ENCODE assay signal across 6 cellular contexts in the genomic region with DNA sequence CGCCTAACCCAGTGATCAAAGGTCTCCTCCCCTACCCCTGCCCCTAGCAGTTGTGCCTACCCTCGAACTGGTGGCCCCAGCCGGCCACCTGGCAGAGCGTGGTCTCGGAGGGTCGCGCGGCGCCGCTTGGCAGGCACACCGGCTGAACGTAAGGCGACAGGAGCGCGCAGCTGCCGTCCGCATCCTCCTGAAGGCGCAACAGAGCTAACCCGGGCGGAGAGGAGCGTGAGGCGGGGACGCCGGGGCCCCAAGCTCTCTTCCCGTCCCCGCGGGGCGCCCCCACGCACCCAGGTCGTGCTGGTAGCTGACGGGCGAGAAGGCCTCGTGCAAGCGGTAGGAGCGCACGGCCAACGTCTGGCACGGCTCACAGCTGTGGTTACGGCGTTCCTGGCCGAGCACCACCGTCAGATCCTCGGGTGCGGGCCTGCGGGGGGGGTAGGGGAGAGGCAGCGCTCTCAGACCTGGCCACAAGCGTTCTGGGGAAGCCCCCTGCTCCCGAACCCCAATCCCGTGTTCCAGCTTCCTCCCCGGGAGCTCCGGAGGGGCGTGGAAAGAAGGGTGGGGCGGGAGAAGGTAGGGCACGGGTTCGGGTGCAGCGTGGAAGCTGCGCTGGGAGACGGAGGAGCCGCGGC. TPM values are rescaled to one million over a fixed set of nuclear protein-coding genes. Genes with fewer than 3 reads are reported as not detected.
DNase-seq lines count a peak whose midpoint lies in the region; ATAC-seq and TF ChIP-seq lines count a peak whose summit lies in the region.

No MANE protein-coding gene starts in this region.

- CTCF ChIA-PET in RWPE1 (lab: Yijun Ruan, JAX), result interaction anchor here (0.6 to 6.5 kb wide), 41 partner anchors 11 to 319 kb away, joined by 3 to 210 read pairs (median 5); a partner anchor contains a TSS

- DNase-seq in Caki2 (ENCODE audit: low read depth) (peak; percentile 75), RWPE1 (ENCODE audit: low spot score) (peak; percentile 69), NCI-H510A treated with DMSO at 0.1 percent for 48 hours (lab: John Stamatoyannopoulos, UW) (no peak)
- peak; percentile 26 for DNase-seq in effector CD8-positive, alpha-beta T cell (lab: John Stamatoyannopoulos, UW)

- in situ Hi-C loops in Caki2 (cut with HindIII; ENCODE audit: low pct_unique_long_range_greater_than_20kb, low sequenced_read_pairs), result no loop called here

- no peak for TF ChIP-seq CTCF in RWPE1 (conservative IDR thresholded peaks at IDR 0.05; ENCODE audit: low read depth)

- ATAC-seq in GM21737 (IDR thresholded peaks at IDR 0.05; ENCODE audit: unreplicated experiment), result peak; percentile 9

- POLR2A ChIA-PET in RWPE1 (lab: Yijun Ruan, JAX; ENCODE audit: low non-redundant PET), result interaction anchor here (0.9 to 3.0 kb wide), 8 partner anchors 14 to 92 kb away, joined by 3 to 20 read pairs (median 4); a partner anchor contains a TSS

- H3K4me3 ChIP-seq in skin epidermis, result peak overlapping the region; percentile 33 to 54 (median 42)

- H3K27ac ChIP-seq in RWPE1 (peak overlapping the region; percentile 78), skin epidermis (peak overlapping the region in 17 of 21 experiments; percentile 17 to 78 (median 47))

RNA-seq across cellular contexts. Expression of a gene that starts 2.8 kb away (rescaled TPM):
- not detected in 2 replicates for total RNA-seq in Caki2 (2014; rRNA removed; shearing (Covaris generic); ENCODE audit: low replicate concordance)

RNA-seq across cellular contexts. Expression of a gene that starts 6.1 kb away (rescaled TPM):
- total RNA-seq in Caki2 (2014; rRNA removed; shearing (Covaris generic); ENCODE audit: low replicate concordance), result 39.4 and 58.6 TPM in 2 replicates

RNA-seq across cellular contexts. Expression of a gene that starts 19.1 kb away (rescaled TPM):
- total RNA-seq in Caki2 (2014; rRNA removed; shearing (Covaris generic); ENCODE audit: low replicate concordance), result 0.64 and 1.5 TPM in 2 replicates

RNA-seq across cellular contexts. Expression of a gene that starts 23.2 kb away (rescaled TPM):
- 60.9 and 65.2 TPM in 2 replicates for total RNA-seq in Caki2 (2014; rRNA removed; shearing (Covaris generic); ENCODE audit: low replicate concordance)

RNA-seq across cellular contexts. Expression of a gene that starts 43.3 kb away (rescaled TPM):
- total RNA-seq in Caki2 (2014; rRNA removed; shearing (Covaris generic); ENCODE audit: low replicate concordance), result 49.8 and 50.5 TPM in 2 replicates
